1 cellular context compared by ENCODE assay signal in genomic region chr2:102140367-102140766, GRCh38.
TF ChIP-seq lines count a peak whose summit lies in the region.

No MANE protein-coding gene starts in this region.

TF ChIP-seq in IMR-90, 13 proteins besides CTCF, POLR2A, EP300 and RAD21:
- TF ChIP-seq CEBPB (IDR thresholded peaks at IDR 0.05; ENCODE audit: low read depth, low read length), result peak; percentile 71
- no peak for TF ChIP-seq MAFK (IDR thresholded peaks at IDR 0.05; ENCODE audit: low read depth, low read length)
